3 cellular contexts compared by ENCODE assay signal in the genomic region with DNA sequence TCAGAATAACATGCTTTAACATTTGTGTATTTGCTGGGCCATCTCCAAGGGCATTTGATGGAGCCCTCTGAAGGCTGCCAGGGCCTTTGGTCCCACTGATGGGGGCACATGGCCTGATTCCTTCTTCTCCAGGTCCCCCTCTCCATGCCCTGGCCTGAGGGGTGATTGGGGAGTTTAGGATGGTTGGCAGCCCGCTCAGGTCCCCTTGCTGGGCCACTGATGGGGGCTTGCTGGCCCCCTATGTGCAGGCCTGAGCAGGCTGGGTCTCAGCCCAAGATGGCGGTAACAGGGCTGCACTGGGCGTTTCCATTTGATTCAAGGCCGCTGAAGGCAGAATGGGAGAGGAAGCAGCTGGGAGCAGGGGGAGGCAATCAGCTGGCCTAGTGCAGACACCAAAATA.
"Had no signal": no experiment of that assay in that cellular context is flagged by ENCODE, and none has a peak within 500 bp of the region (broad histone marks: within the 10 kb centered on the region; RNA-seq: fewer than 3 reads in every experiment).

No MANE protein-coding gene starts in this region.

- DNase-seq: GDM1, GF-D8 had no signal

- H3K4me3 ChIP-seq: GM12878 had no signal

- ATAC-seq: GM12878 had no signal
